In genomic region chr1:165828581-165829329, GRCh38 we compare ENCODE assay signal across 1 cellular context.
TF ChIP-seq lines count a peak whose summit lies in the region.

No MANE protein-coding gene starts in this region.

TF ChIP-seq in HepG2, 621 proteins besides CTCF, POLR2A, EP300 and RAD21 (continued from another document and continues in another):
- no peak; the same call in 1 of the 2 replicates for TF ChIP-seq MTERF4 (CRISPR knock-in tag; IDR thresholded peaks at IDR 0.05)
- TF ChIP-seq ZNF772 (CRISPR knock-in tag; IDR thresholded peaks at IDR 0.05), result peak; percentile 66; the same call in 1 of the 2 replicates
- no peak for TF ChIP-seq FOXC1 (CRISPR knock-in tag; IDR thresholded peaks at IDR 0.05; ENCODE audit: borderline replicate concordance)
- TF ChIP-seq ZNF703 (CRISPR knock-in tag; IDR thresholded peaks at IDR 0.05; ENCODE audit: borderline replicate concordance), result no peak
- TF ChIP-seq ZKSCAN8 (CRISPR knock-in tag; IDR thresholded peaks at IDR 0.05; ENCODE audit: borderline replicate concordance), result no peak
- no peak for TF ChIP-seq GTF2F1 (IDR thresholded peaks at IDR 0.05; ENCODE audit: low read length)
- TF ChIP-seq YEATS2 (CRISPR knock-in tag; IDR thresholded peaks at IDR 0.05; ENCODE audit: borderline replicate concordance), result no peak
- TF ChIP-seq ZNF788 (CRISPR knock-in tag; IDR thresholded peaks at IDR 0.05; ENCODE audit: borderline replicate concordance), result 0 out of 2 replicates have a peak, but pooled peaks have one; percentile 24
- TF ChIP-seq ZNF704 (CRISPR knock-in tag; IDR thresholded peaks at IDR 0.05; ENCODE audit: borderline replicate concordance), result no peak
- no peak for TF ChIP-seq RBAK (CRISPR knock-in tag; IDR thresholded peaks at IDR 0.05)
- no peak for TF ChIP-seq ESRRA (CRISPR knock-in tag; IDR thresholded peaks at IDR 0.05; ENCODE audit: low read depth)
- no peak for TF ChIP-seq SOX13 (IDR thresholded peaks at IDR 0.05)
- TF ChIP-seq SOX13 (CRISPR knock-in tag; conservative IDR thresholded peaks at IDR 0.05 in 1 of 2, IDR thresholded peaks at IDR 0.05 in 1 of 2), result peak in 1 of 2 experiments; percentile 34; a peak in 2 of 4 replicates
- peak; percentile 64; the same call in 1 of the 2 replicates for TF ChIP-seq TFDP1 (CRISPR knock-in tag; IDR thresholded peaks at IDR 0.05; ENCODE audit: borderline replicate concordance)
- TF ChIP-seq ZNF333 (CRISPR knock-in tag; IDR thresholded peaks at IDR 0.05; ENCODE audit: borderline replicate concordance), result no peak
- no peak for TF ChIP-seq ZGPAT (CRISPR knock-in tag; IDR thresholded peaks at IDR 0.05)
- no peak for TF ChIP-seq GMEB2 (CRISPR knock-in tag; IDR thresholded peaks at IDR 0.05; ENCODE audit: low read depth)
- TF ChIP-seq DNMT3B (CRISPR knock-in tag; conservative IDR thresholded peaks at IDR 0.05), result no peak
- TF ChIP-seq HINFP (CRISPR knock-in tag; IDR thresholded peaks at IDR 0.05; ENCODE audit: low read depth), result no peak
- peak; percentile 81 for TF ChIP-seq POLR2G (IDR thresholded peaks at IDR 0.05; ENCODE audit: low read depth, low read length)
- TF ChIP-seq NR2F2 (IDR thresholded peaks at IDR 0.05; ENCODE audit: borderline replicate concordance, low read depth), result no peak
- 0 out of 2 replicates have a peak, but pooled peaks have one; percentile 22 for TF ChIP-seq MEF2D (CRISPR knock-in tag; IDR thresholded peaks at IDR 0.05)
- no peak for TF ChIP-seq ZNF547 (CRISPR knock-in tag; IDR thresholded peaks at IDR 0.05)
- peak; percentile 54 for TF ChIP-seq SKI (IDR thresholded peaks at IDR 0.05; ENCODE audit: partially characterized antibody)
- TF ChIP-seq MBD4 (IDR thresholded peaks at IDR 0.05; ENCODE audit: borderline replicate concordance, low read length), result no peak
- TF ChIP-seq TFE3 (CRISPR knock-in tag; IDR thresholded peaks at IDR 0.05), result no peak
- no peak for TF ChIP-seq ZNF138 (CRISPR knock-in tag; IDR thresholded peaks at IDR 0.05; ENCODE audit: low read depth)
- TF ChIP-seq HDAC2 (CRISPR knock-in tag; IDR thresholded peaks at IDR 0.05), result no peak
- TF ChIP-seq PHF21A (CRISPR knock-in tag; IDR thresholded peaks at IDR 0.05), result no peak
- no peak for TF ChIP-seq AGO2 (optimal IDR thresholded peaks at IDR 0.05; ENCODE audit: low read depth, low read length)
- 0 out of 2 replicates have a peak, but pooled peaks have one; percentile 51 for TF ChIP-seq SNAPC4 (CRISPR knock-in tag; IDR thresholded peaks at IDR 0.05)
- no peak for TF ChIP-seq NCOA5 (CRISPR knock-in tag; IDR thresholded peaks at IDR 0.05)
- TF ChIP-seq ZKSCAN1 (IDR thresholded peaks at IDR 0.05; ENCODE audit: low read length), result no peak
- peak; percentile 70 for TF ChIP-seq ZNF687 (CRISPR knock-in tag; IDR thresholded peaks at IDR 0.05)
- no peak for TF ChIP-seq THRA (CRISPR knock-in tag; IDR thresholded peaks at IDR 0.05; ENCODE audit: borderline replicate concordance)
- TF ChIP-seq ZNF678 (CRISPR knock-in tag; IDR thresholded peaks at IDR 0.05), result no peak
- no peak for TF ChIP-seq RFXAP (CRISPR knock-in tag; IDR thresholded peaks at IDR 0.05; ENCODE audit: borderline replicate concordance)
- 0 out of 2 replicates have a peak, but pooled peaks have one; percentile 31 for TF ChIP-seq JUN (CRISPR knock-in tag; IDR thresholded peaks at IDR 0.05)
- no peak for TF ChIP-seq RARG (CRISPR knock-in tag; IDR thresholded peaks at IDR 0.05; ENCODE audit: low read depth)
- no peak for TF ChIP-seq ATF7 (IDR thresholded peaks at IDR 0.05)
- TF ChIP-seq ATF7 (CRISPR knock-in tag; IDR thresholded peaks at IDR 0.05), result no peak
